Comparison of ENCODE assay signal across 32 cellular contexts in genomic region chr6:56407883-56408282, GRCh38.
"Had no signal": no experiment of that assay in that cellular context is flagged by ENCODE, and none has a peak within 500 bp of the region (broad histone marks: within the 10 kb centered on the region; RNA-seq: fewer than 3 reads in every experiment).

No MANE protein-coding gene starts in this region.

- ATAC-seq: activated naive CD4-positive, alpha-beta T cell treated with anti-CD3 and anti-CD28 coated beads, Interleukin-2, amount 50 U/mL, for 72 hours; activated naive CD8-positive, alpha-beta T cell treated with anti-CD3 and anti-CD28 coated beads, Interleukin-2, amount 50 U/mL, for 24 hours; activated T-cell treated with anti-CD3 and anti-CD28 coated beads, Interleukin-2, amount 50 U/mL, for 4 hours; activated T-cell treated with anti-CD3 and anti-CD28 coated beads, Interleukin-2, amount 50 U/mL, for 72 hours; activated T-helper 17 cell treated with anti-CD3 and anti-CD28 coated beads, Interleukin-2, amount 50 U/mL, for 72 hours; body of pancreas had no signal

- H3K4me3 ChIP-seq: adrenal gland, ascending aorta, body of pancreas, breast epithelium, cardiac muscle cell had no signal

- H3K27me3 ChIP-seq: adrenal gland, ascending aorta, body of pancreas, brain microvascular endothelial cell, breast epithelium had no signal

- H3K36me3 ChIP-seq: adrenal gland, ascending aorta, brain microvascular endothelial cell, breast epithelium, cardiac muscle cell had no signal

- H3K9me3 ChIP-seq: adrenal gland, ascending aorta, body of pancreas, breast epithelium had no signal

- H3K27ac ChIP-seq: adrenal gland, ascending aorta, body of pancreas, brain microvascular endothelial cell, breast epithelium, cardiac muscle cell had no signal

- H3K4me1 ChIP-seq: body of pancreas, breast epithelium had no signal

- DNase-seq: activated effector memory CD4-positive, alpha-beta T cell treated with anti-CD3 and anti-CD28 coated beads, Interleukin-2, amount 50 U/mL, for 16 hours; activated effector memory CD4-positive, alpha-beta T cell treated with Interleukin-2 at 50 U/mL for 16 hours; activated gamma-delta T cell; activated gamma-delta T cell treated with Interleukin-2 at 50 U/mL for 16 hours; activated naive CD4-positive, alpha-beta T cell; activated naive CD4-positive, alpha-beta T cell treated with anti-CD3 and anti-CD28 coated beads for 36 hours; activated naive CD4-positive, alpha-beta T cell treated with anti-CD3 and anti-CD28 coated beads, Interleukin-2, amount 10 ng/mL, durations not matched to agents 7 days and 5 days; activated naive CD4-positive, alpha-beta T cell treated with anti-CD3 and anti-CD28 coated beads, Interleukin-2, amount 50 U/mL, for 16 hours; activated naive CD4-positive, alpha-beta T cell treated with Interleukin-2 at 50 U/mL for 16 hours; activated naive CD8-positive, alpha-beta T cell treated with anti-CD3 and anti-CD28 coated beads for 36 hours; activated naive CD8-positive, alpha-beta T cell treated with anti-CD3 and anti-CD28 coated beads, Interleukin-2, amount 10 ng/mL, durations not matched to agents 7 days and 5 days; activated naive CD8-positive, alpha-beta T cell treated with anti-CD3 and anti-CD28 coated beads, Interleukin-2, amount 50 U/mL, for 24 hours; activated T-cell treated with anti-CD3 and anti-CD28 coated beads, Interleukin-2, amount 50 U/mL, for 1 hour; activated T-cell treated with anti-CD3 and anti-CD28 coated beads, Interleukin-2, amount 50 U/mL, for 24 hours; activated T-cell treated with anti-CD3 and anti-CD28 coated beads, Interleukin-2, amount 50 U/mL, for 4 hours; activated T-cell treated with anti-CD3 and anti-CD28 coated beads, Interleukin-2, amount 50 U/mL, for 48 hours; activated T-cell treated with anti-CD3 and anti-CD28 coated beads, Interleukin-2, amount 50 U/mL, for 72 hours; adrenal gland; amniotic stem cell; amygdala; anterior cingulate cortex; aorta; body of pancreas; brain microvascular endothelial cell; caudate nucleus; central memory CD4-positive, alpha-beta T cell; cerebellar nuclear complex had no signal
